In the genomic region with DNA sequence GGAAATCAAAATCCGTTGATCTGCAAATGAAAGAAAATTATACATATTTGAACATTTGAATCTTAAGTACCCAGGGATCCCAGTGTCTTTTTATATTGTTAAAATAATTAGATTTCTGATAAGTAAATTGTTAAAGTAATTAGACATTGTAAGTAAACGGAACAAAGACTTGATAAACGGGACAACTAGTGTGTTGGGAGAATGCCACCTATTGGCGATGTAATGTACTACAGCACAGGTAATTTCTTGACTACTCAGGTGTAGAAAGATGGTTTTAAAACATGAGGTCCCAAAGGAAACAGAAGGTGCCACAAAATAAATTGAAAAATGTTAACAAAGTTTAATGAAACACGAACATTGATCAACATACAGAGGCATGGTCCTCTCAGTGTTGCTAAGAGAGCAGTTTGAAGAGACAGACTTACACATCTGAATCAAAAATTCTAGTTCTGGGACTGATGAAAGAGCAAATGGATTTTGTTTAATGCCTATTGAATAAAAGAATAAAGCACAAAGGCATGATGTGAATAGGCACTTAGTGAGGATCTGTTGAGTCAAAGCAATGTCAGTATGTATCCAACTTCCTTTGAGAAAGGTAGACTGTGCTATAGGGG, we compare ENCODE assay signal across 9 cellular contexts.
DNase-seq lines count a peak whose midpoint lies in the region; ATAC-seq and FAIRE-seq lines count a peak whose summit lies in the region.
"Had no signal": no experiment of that assay in that cellular context is flagged by ENCODE, and none has a peak within 500 bp of the region (broad histone marks: within the 10 kb centered on the region; RNA-seq: fewer than 3 reads in every experiment).

No MANE protein-coding gene starts in this region.

- FAIRE-seq in colon (lab: Jason Lieb, UNC), result peak; percentile 14

- no peak overlapping the region for H3K4me3 Mint-ChIP-seq in activated naive CD4-positive, alpha-beta T cell treated with anti-CD3 and anti-CD28 coated beads for 36 hours
- H3K4me3 Mint-ChIP-seq: activated naive CD8-positive, alpha-beta T cell treated with anti-CD3 and anti-CD28 coated beads, Interleukin-2, amount 10 ng/mL, durations not matched to agents 7 days and 5 days had no signal

- no peaks in the 10 kb centered on the region for H3K9me3 Mint-ChIP-seq in activated naive CD4-positive, alpha-beta T cell treated with anti-CD3 and anti-CD28 coated beads for 36 hours
- H3K9me3 Mint-ChIP-seq: activated naive CD8-positive, alpha-beta T cell treated with anti-CD3 and anti-CD28 coated beads, Interleukin-2, amount 10 ng/mL, durations not matched to agents 7 days and 5 days had no signal

- no peak overlapping the region for H3K27ac Mint-ChIP-seq in activated naive CD4-positive, alpha-beta T cell treated with anti-CD3 and anti-CD28 coated beads for 36 hours
- H3K27ac Mint-ChIP-seq: activated naive CD8-positive, alpha-beta T cell treated with anti-CD3 and anti-CD28 coated beads, Interleukin-2, amount 10 ng/mL, durations not matched to agents 7 days and 5 days had no signal

- H3K27me3 Mint-ChIP-seq in activated naive CD4-positive, alpha-beta T cell treated with anti-CD3 and anti-CD28 coated beads for 36 hours (ENCODE audit: low read depth), result no peaks in the 10 kb centered on the region

- ATAC-seq in HG02623 (IDR thresholded peaks at IDR 0.05; ENCODE audit: unreplicated experiment), result peak; percentile 55
- no peak for ATAC-seq in GM19397 (IDR thresholded peaks at IDR 0.05; ENCODE audit: unreplicated experiment)
- ATAC-seq in HG03280 (IDR thresholded peaks at IDR 0.05; ENCODE audit: unreplicated experiment), result no peak

- no peaks in the 10 kb centered on the region for H3K4me1 Mint-ChIP-seq in activated naive CD4-positive, alpha-beta T cell treated with anti-CD3 and anti-CD28 coated beads for 36 hours (ENCODE audit: low read depth)

- DNase-seq in activated naive CD4-positive, alpha-beta T cell treated with anti-CD3 and anti-CD28 coated beads for 36 hours, result peak; percentile 43
- no peak for DNase-seq in activated naive CD4-positive, alpha-beta T cell treated with anti-CD3 and anti-CD28 coated beads, Interleukin-2, amount 50 U/mL, for 16 hours
- DNase-seq in NCI-H774 (lab: John Stamatoyannopoulos, UW) (peak; percentile 34), middle frontal gyrus (ENCODE audit: extremely low spot score, low spot score) (peak; percentile 20)
- DNase-seq: activated naive CD8-positive, alpha-beta T cell treated with anti-CD3 and anti-CD28 coated beads, Interleukin-2, amount 10 ng/mL, durations not matched to agents 7 days and 5 days had no signal

- no peaks in the 10 kb centered on the region for H3K36me3 Mint-ChIP-seq in activated naive CD4-positive, alpha-beta T cell treated with anti-CD3 and anti-CD28 coated beads for 36 hours (ENCODE audit: low read depth)
- H3K36me3 Mint-ChIP-seq: activated naive CD8-positive, alpha-beta T cell treated with anti-CD3 and anti-CD28 coated beads, Interleukin-2, amount 10 ng/mL, durations not matched to agents 7 days and 5 days had no signal

- CTCF ChIA-PET in activated naive CD4-positive, alpha-beta T cell treated with anti-CD3 and anti-CD28 coated beads for 36 hours (lab: Charles Lee), result interaction anchor here (0.6 to 1.7 kb wide), 14 partner anchors 7 to 1789 kb away, joined by 3 to 6 read pairs (median 3); no protein-coding TSS in a partner anchor

- intact Hi-C loops in activated naive CD4-positive, alpha-beta T cell treated with anti-CD3 and anti-CD28 coated beads for 36 hours (cut with micrococcal nuclease), result loop anchor here (1.0 to 5.0 kb wide), 6 partner anchors 165 to 821 kb away; a partner anchor contains a TSS
